Comparison of ENCODE assay signal across 10 cellular contexts in the genomic region with DNA sequence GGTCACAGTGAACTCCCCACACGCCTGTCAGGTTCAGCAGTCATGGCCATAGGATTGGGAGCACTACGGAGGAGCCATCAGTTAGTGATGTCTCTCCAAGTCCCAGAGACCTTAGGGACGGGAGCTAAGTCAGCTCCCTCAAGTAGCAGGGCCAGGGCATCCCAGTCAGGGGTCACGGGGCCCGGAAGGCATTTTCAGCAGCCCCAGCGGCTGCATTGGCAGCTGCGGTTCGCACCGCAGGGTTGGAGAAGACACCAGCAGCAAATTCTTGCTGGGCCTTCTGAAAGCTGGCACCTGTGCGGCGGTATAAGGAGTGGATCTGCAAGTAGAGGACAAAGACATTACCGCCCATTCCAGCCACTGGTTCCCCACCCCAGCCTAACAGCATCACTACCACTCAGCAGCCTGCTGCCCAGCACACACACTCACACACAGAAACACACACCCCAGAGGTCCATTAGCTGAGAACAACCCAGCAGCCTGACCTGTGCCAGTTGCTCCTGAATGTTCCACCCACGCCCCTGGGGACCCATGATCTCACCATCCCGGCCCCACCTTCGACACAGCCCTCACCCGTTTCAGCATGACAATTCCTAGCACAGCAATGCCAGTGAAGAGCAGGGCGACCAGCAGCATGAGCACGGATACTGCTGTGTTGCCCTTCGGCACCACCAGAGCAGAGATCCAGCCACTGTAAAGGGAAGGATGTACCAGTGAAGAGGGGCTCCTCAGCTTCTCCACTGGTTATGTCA. TPM values are rescaled to one million over a fixed set of nuclear protein-coding genes. Genes with fewer than 3 reads are reported as not detected.
A peak's percentile ranks its signal among the peaks of the same experiment; 100 is the strongest.
DNase-seq lines count a peak whose midpoint lies in the region; ATAC-seq, FAIRE-seq and TF ChIP-seq lines count a peak whose summit lies in the region.
"Had no signal": no experiment of that assay in that cellular context is flagged by ENCODE, and none has a peak within 500 bp of the region (broad histone marks: within the 10 kb centered on the region; RNA-seq: fewer than 3 reads in every experiment).

No MANE protein-coding gene starts in this region.

- CTCF ChIA-PET in CD8-positive, alpha-beta memory T cell (lab: Charles Lee) = interaction anchor here (0.5 to 2.1 kb wide), 2 partner anchors 17 to 68 kb away, joined by 3 to 6 read pairs; a partner anchor contains a TSS

- no peak for FAIRE-seq in pancreas (lab: Jason Lieb, UNC)

- no peak overlapping the region for H3K27ac ChIP-seq in CD8-positive, alpha-beta memory T cell (ENCODE audit: low read depth, low read length)
- H3K27ac ChIP-seq in fibroblast of lung (ENCODE audit: insufficient read depth, low read length) = peak overlapping the region; percentile 90
- H3K27ac ChIP-seq in pancreas = peak overlapping the region in 3 of 4 donors; percentile 75 to 91 (median 86)

- H3K9me3 Mint-ChIP-seq in CD8-positive, alpha-beta memory T cell = no peaks in the 10 kb centered on the region

- H3K4me3 ChIP-seq in CD8-positive, alpha-beta memory T cell (ENCODE audit: low read length) = no peak overlapping the region
- H3K4me3 ChIP-seq in fibroblast of lung (replicated peaks in 1 of 4; ENCODE audit: control extremely low read depth in 1 of 4, insufficient read depth in 1 of 4, low read depth in 3 of 4, low read length in 4 of 4) (peak overlapping the region in 2 of 4 experiments; percentile 69 to 80), pancreas (peak overlapping the region in 1 of 4 donors; percentile 87)

- H3K4me1 ChIP-seq in CD8-positive, alpha-beta memory T cell (ENCODE audit: insufficient read depth, low read length) = peaks cover 19% of the 10 kb centered on the region
- H3K4me1 ChIP-seq in fibroblast of lung (ENCODE audit: control insufficient read depth, extremely low read depth, insufficient read depth, low read length) (peaks cover 13% of the 10 kb centered on the region), pancreas (peaks cover 0 to 19% (median 4%) of the 10 kb centered on the region in 3 donors)

- no peaks in the 10 kb centered on the region for H3K27me3 Mint-ChIP-seq in CD8-positive, alpha-beta memory T cell
- H3K27me3 Mint-ChIP-seq in T-helper 17 cell = no peaks in the 10 kb centered on the region

- H3K36me3 Mint-ChIP-seq in CD8-positive, alpha-beta memory T cell = peaks cover 8 to 39% (median 9%) of the 10 kb centered on the region in 3 donors
- peaks cover 8% of the 10 kb centered on the region for H3K36me3 Mint-ChIP-seq in T-helper 17 cell (ENCODE audit: low read depth)

- H3K27me3 ChIP-seq in CD8-positive, alpha-beta memory T cell (ENCODE audit: insufficient read depth, low read length, poor library complexity, severe bottlenecking) = no peaks in the 10 kb centered on the region
- H3K27me3 ChIP-seq in fibroblast of lung (ENCODE audit: control insufficient read depth, insufficient read depth, low read length) = no peaks in the 10 kb centered on the region
- no peaks in the 10 kb centered on the region for H3K27me3 ChIP-seq in pancreas

- no peaks in the 10 kb centered on the region for H3K9me3 ChIP-seq in CD8-positive, alpha-beta memory T cell (ENCODE audit: low read length)
- no peaks in the 10 kb centered on the region for H3K9me3 ChIP-seq in T-helper 17 cell (ENCODE audit: control insufficient read depth, low read length, poor library complexity, severe bottlenecking)
- no peaks in the 10 kb centered on the region for H3K9me3 ChIP-seq in fibroblast of lung (ENCODE audit: control insufficient read depth, insufficient read depth, low read depth, low read length)
- H3K9me3 ChIP-seq in pancreas = no peaks in the 10 kb centered on the region
- H3K9me3 ChIP-seq: mucosa of descending colon had no signal

- peaks cover 32 to 44% (median 44%) of the 10 kb centered on the region in 3 donors for H3K4me1 Mint-ChIP-seq in CD8-positive, alpha-beta memory T cell
- peaks cover 42% of the 10 kb centered on the region for H3K4me1 Mint-ChIP-seq in T-helper 17 cell

- ATAC-seq in T-helper 17 cell = no peak
- no peak for ATAC-seq in pancreas
- ATAC-seq in HG03280 (IDR thresholded peaks at IDR 0.05; ENCODE audit: unreplicated experiment) = no peak

- no peak overlapping the region for H2AFZ ChIP-seq in fibroblast of lung (ENCODE audit: low read length)

- H4K20me1 ChIP-seq in fibroblast of lung (ENCODE audit: control insufficient read depth, extremely low read depth, insufficient read depth, low read length) = no peaks in the 10 kb centered on the region

- no peak for DNase-seq in CD8-positive, alpha-beta memory T cell
- DNase-seq in T-helper 17 cell = no peak
- no peak for DNase-seq in fibroblast of lung (ENCODE audit: low read depth in 2 of 2)
- DNase-seq in pancreas = no peak
- no peak for DNase-seq in NCI-H1436 treated with DMSO at 0.1 percent for 48 hours (lab: John Stamatoyannopoulos, UW)
- DNase-seq in NCI-H1092 treated with DMSO at 0.1 percent for 48 hours (lab: John Stamatoyannopoulos, UW) = no peak
- no peak for DNase-seq in G401 (ENCODE audit: low spot score)

- peak overlapping the region in 2 of 8 donors; percentile 38 to 62 for H3K27ac Mint-ChIP-seq in CD8-positive, alpha-beta memory T cell
- H3K27ac Mint-ChIP-seq in T-helper 17 cell = peak overlapping the region; percentile 92

- peaks cover 11% of the 10 kb centered on the region for H3K36me3 ChIP-seq in CD8-positive, alpha-beta memory T cell (ENCODE audit: insufficient read depth, low read length)
- H3K36me3 ChIP-seq in fibroblast of lung (ENCODE audit: control insufficient read depth, insufficient read depth, low read length) (peaks cover 9% of the 10 kb centered on the region), pancreas (no peaks in the 10 kb centered on the region)

- H3K4me2 ChIP-seq in fibroblast of lung (ENCODE audit: extremely low read depth, insufficient read depth, low read length) = peak overlapping the region; percentile 81

- intact Hi-C loops in pancreas (cut with DNase I) = loop anchor here in 2 of 3 donors (10.0 kb wide), 2 partner anchors 69 to 339 kb away; a partner anchor contains a TSS

- 84 to 86% methylated on average over 19 of the region's 19 CpGs for WGBS in pancreas, 2 donors

- no peak for TF ChIP-seq CTCF in fibroblast of lung (conservative IDR thresholded peaks at IDR 0.05 in 1 of 2, IDR thresholded peaks at IDR 0.05 in 1 of 2; ENCODE audit: low read depth in 1 of 2, low read length in 2 of 2)
- no peak for TF ChIP-seq CTCF in pancreas (IDR thresholded peaks at IDR 0.05)

- H3K79me2 ChIP-seq in fibroblast of lung (ENCODE audit: control insufficient read depth, insufficient read depth, low read length) = peaks cover 29% of the 10 kb centered on the region

- H3K4me3 Mint-ChIP-seq in CD8-positive, alpha-beta memory T cell = peak overlapping the region; percentile 65 to 84 (median 75)
- peak overlapping the region; percentile 86 for H3K4me3 Mint-ChIP-seq in T-helper 17 cell

- in situ Hi-C loops in G401 (cut with HindIII; ENCODE audit: low sequenced_read_pairs) = no loop called here

- H3K9ac ChIP-seq in fibroblast of lung (ENCODE audit: insufficient read depth, low read length) = no peak overlapping the region

- POLR2A ChIA-PET in CD8-positive, alpha-beta memory T cell (lab: Charles Lee) = interaction anchor here (1.1 kb wide), 1 partner anchor 11 kb away, joined by 3 read pairs; no protein-coding TSS in a partner anchor

RNA-seq across cellular contexts. Expression of a gene that starts 1.0 kb away (rescaled TPM):
- total RNA-seq in CD8-positive, alpha-beta memory T cell = 10 to 100 TPM; 39.1 to 41.5 TPM
- 1.7 TPM for polyA plus RNA-seq in CD8-positive, alpha-beta memory T cell
- 1 to 10 TPM; 8.6 to 9.3 TPM for total RNA-seq in T-helper 17 cell
- 5.4 and 12.9 TPM in 2 replicates for total RNA-seq in fibroblast of lung
- 8.5 and 14.3 TPM in 2 replicates for polyA plus RNA-seq in fibroblast of lung
- polyA plus RNA-seq in fibroblast of lung (2012) = 35.4 and 52.2 TPM in 2 replicates
- 56.0 and 63.3 TPM in 2 replicates for polyA minus RNA-seq in fibroblast of lung (ENCODE audit: low replicate concordance)
- total RNA-seq in pancreas = 10 to 100 TPM in 2 of 6 donors, 1 to 10 TPM in 4; 6.7 to 14.4 (median 8.5) TPM
- 10 to 100 TPM in 1 of 2 donors, 1 to 10 TPM in 1; 7.9 to 11.1 TPM for polyA plus RNA-seq in pancreas
- total RNA-seq in G401 (2014; rRNA removed; shearing (Covaris generic)) = 5.4 and 7.3 TPM in 2 replicates

RNA-seq across cellular contexts. Expression of a gene that starts 5.9 kb away (rescaled TPM):
- total RNA-seq in CD8-positive, alpha-beta memory T cell = 100 to 1,000 TPM; 152 to 158 TPM
- polyA plus RNA-seq in CD8-positive, alpha-beta memory T cell = 179 TPM
- 10 to 100 TPM; 60.1 to 69.4 TPM for total RNA-seq in T-helper 17 cell
- 25.2 and 33.2 TPM in 2 replicates for total RNA-seq in fibroblast of lung
- 106 and 151 TPM in 2 replicates for polyA plus RNA-seq in fibroblast of lung
- 81.8 and 114 TPM in 2 replicates for polyA plus RNA-seq in fibroblast of lung (2012)
- 180 and 307 TPM in 2 replicates for polyA minus RNA-seq in fibroblast of lung (ENCODE audit: low replicate concordance)
- total RNA-seq in pancreas = 10 to 100 TPM; 25.1 to 33.4 (median 28.0) TPM
- polyA plus RNA-seq in pancreas = 10 to 100 TPM; 27.7 to 55.5 TPM
- 24.3 and 49.0 TPM in 2 replicates for total RNA-seq in G401 (2014; rRNA removed; shearing (Covaris generic))

RNA-seq across cellular contexts. Expression of a gene that starts 17.0 kb away (rescaled TPM):
- 10 to 100 TPM; 78.3 to 79.8 TPM for total RNA-seq in CD8-positive, alpha-beta memory T cell
- polyA plus RNA-seq in CD8-positive, alpha-beta memory T cell = 20.2 TPM
- total RNA-seq in T-helper 17 cell = 10 to 100 TPM; 54.8 to 57.8 TPM
- 21.3 and 26.8 TPM in 2 replicates for total RNA-seq in fibroblast of lung
- polyA plus RNA-seq in fibroblast of lung = 34.0 and 40.9 TPM in 2 replicates
- polyA plus RNA-seq in fibroblast of lung (2012) = 23.9 and 27.2 TPM in 2 replicates
- 47.5 and 75.3 TPM in 2 replicates for polyA minus RNA-seq in fibroblast of lung (ENCODE audit: low replicate concordance)
- 10 to 100 TPM; 15.7 to 39.6 (median 18.7) TPM for total RNA-seq in pancreas
- 10 to 100 TPM; 81.1 to 89.4 TPM for polyA plus RNA-seq in pancreas
- 32.1 and 47.4 TPM in 2 replicates for total RNA-seq in G401 (2014; rRNA removed; shearing (Covaris generic))

RNA-seq across cellular contexts. Expression of a gene that starts 21.0 kb away (rescaled TPM):
- 1 to 10 TPM; 3.2 to 3.7 TPM for total RNA-seq in CD8-positive, alpha-beta memory T cell
- 0.18 TPM for polyA plus RNA-seq in CD8-positive, alpha-beta memory T cell
- 1 to 10 TPM; 1.3 to 1.5 TPM for total RNA-seq in T-helper 17 cell
- total RNA-seq in fibroblast of lung = 0.99 and 1.0 TPM in 2 replicates
- 0.79 and 0.86 TPM in 2 replicates for polyA plus RNA-seq in fibroblast of lung
- 0.73 and 1.1 TPM in 2 replicates for polyA plus RNA-seq in fibroblast of lung (2012)
- 7.3 and 11.7 TPM in 2 replicates for polyA minus RNA-seq in fibroblast of lung (ENCODE audit: low replicate concordance)
- total RNA-seq in pancreas = 1 to 10 TPM in 4 of 6 donors, under 1 TPM in 2; 0.66 to 2.6 (median 1.4) TPM
- 10 to 100 TPM in 1 of 2 donors, 1 to 10 TPM in 1; 4.8 to 12.0 TPM for polyA plus RNA-seq in pancreas
- total RNA-seq in G401 (2014; rRNA removed; shearing (Covaris generic)) = 1.1 and 3.3 TPM in 2 replicates

RNA-seq across cellular contexts. Expression of a gene that starts 45.0 kb away (rescaled TPM):
- not detected for total RNA-seq in CD8-positive, alpha-beta memory T cell
- polyA plus RNA-seq in CD8-positive, alpha-beta memory T cell = not detected
- not detected for total RNA-seq in T-helper 17 cell
- not detected in 2 replicates for total RNA-seq in fibroblast of lung
- not detected in 2 replicates for polyA plus RNA-seq in fibroblast of lung
- polyA plus RNA-seq in fibroblast of lung (2012) = not detected in 2 replicates
- polyA minus RNA-seq in fibroblast of lung (ENCODE audit: low replicate concordance) = not detected in 2 replicates
- under 1 TPM in 1 of 6 donors, not detected in 5; 0.22 TPM for total RNA-seq in pancreas
- polyA plus RNA-seq in pancreas = under 1 TPM in 1 of 2 donors, not detected in 1; 0.19 TPM
- total RNA-seq in G401 (2014; rRNA removed; shearing (Covaris generic)) = not detected in 2 replicates
- total RNA-seq: activated CD8-positive, alpha-beta memory T cell treated with anti-CD3 and anti-CD28 coated beads for 36 hours had no signal
